In the genomic region with DNA sequence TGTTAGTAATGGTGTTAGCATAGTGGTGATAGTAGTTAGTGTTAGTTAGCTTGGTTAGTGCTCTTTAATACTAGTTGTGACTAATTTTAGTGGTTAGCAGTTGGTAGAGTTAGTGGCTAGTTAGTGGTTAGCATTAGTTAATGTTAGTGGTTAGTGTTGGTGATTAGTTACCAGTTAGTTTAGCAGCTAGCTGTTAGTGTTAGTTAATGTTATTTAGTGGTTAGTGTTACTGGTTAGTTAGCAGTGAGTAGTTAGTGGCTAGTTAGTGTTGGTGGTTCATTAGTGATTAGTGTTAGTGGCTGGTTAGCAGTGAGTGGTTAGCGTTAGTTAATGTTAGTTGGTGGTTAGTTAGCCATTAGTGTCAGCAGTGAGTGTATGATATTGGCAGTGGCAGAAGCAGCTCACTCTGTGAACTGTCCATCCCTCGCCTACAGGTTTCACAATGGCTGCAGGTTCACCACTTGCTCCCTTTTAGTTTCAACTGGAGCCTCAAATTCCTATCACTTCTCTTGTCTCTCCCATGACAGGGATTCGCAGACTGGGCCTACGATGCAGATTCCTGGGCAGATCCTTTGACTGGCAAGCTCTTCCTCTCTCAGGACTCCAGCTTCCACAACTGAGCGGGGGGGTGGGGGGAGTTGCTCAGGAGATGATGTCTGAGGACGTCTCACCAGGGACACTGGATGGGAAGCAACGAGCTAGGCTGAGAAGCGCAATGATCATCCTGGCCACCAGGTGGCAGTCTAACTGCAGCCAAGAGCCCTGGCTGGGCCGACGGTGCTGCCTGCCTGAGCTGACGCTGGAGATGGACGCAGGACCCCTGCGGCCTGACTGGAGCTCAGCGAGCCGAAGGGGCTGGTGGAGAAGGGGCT, we compare ENCODE assay signal across 8 cellular contexts. TPM values are rescaled to one million over a fixed set of nuclear protein-coding genes. Genes with fewer than 3 reads are reported as not detected.
DNase-seq lines count a peak whose midpoint lies in the region; ATAC-seq and TF ChIP-seq lines count a peak whose summit lies in the region.

No MANE protein-coding gene starts in this region.

- peaks cover 0 to 21% of the 10 kb centered on the region in 2 donors for H3K4me1 ChIP-seq in neuronal stem cell (ENCODE audit: control insufficient read depth in 2 of 2, insufficient read depth in 1 of 2, low read depth in 1 of 2, low read length in 2 of 2)

- H3K9ac ChIP-seq in neuronal stem cell (ENCODE audit: low read depth, low read length, poor library complexity) = peak overlapping the region; percentile 46

- H3K18ac ChIP-seq in neuronal stem cell (ENCODE audit: low read length) = no peak overlapping the region

- DNase-seq in EL (peak; percentile 70), HuH-7 (ENCODE audit: low spot score) (peak; percentile 91), fibroblast of pulmonary artery (ENCODE audit: low read depth) (peak; percentile 84), neuronal stem cell (ENCODE audit: low spot score) (peak; percentile 91), substantia nigra (lab: John Stamatoyannopoulos, UW) (peak in 48 of 49 donors; percentile 4 to 90 (median 73))
- DNase-seq in activated T-cell treated with anti-CD3 and anti-CD28 coated beads, Interleukin-2, amount 50 U/mL, for 48 hours = peak; percentile 83 to 87

- H2AFZ ChIP-seq in neuronal stem cell (ENCODE audit: low read length) = peak overlapping the region; percentile 82

- peaks cover 0 to 24% (median 15%) of the 10 kb centered on the region in 3 experiments for H3K27me3 ChIP-seq in neuronal stem cell (ENCODE audit: control insufficient read depth in 3 of 3, insufficient read depth in 3 of 3, low read depth in 1 of 3, low read length in 3 of 3)

- no peak overlapping the region for H3K4me3 ChIP-seq in fibroblast of pulmonary artery (replicated peaks; ENCODE audit: low read depth, low read length)
- peak overlapping the region in 1 of 2 donors; percentile 17 for H3K4me3 ChIP-seq in neuronal stem cell (ENCODE audit: low read length in 2 of 2)

- WGBS in neuronal stem cell (ENCODE audit: extremely low coverage in 2 of 2, insufficient read length in 2 of 2, insufficient replicate concordance in 1 of 2), 2 donors = no CpG with 5 or more reads among the region's 15 CpGs

- H3K23ac ChIP-seq in neuronal stem cell (ENCODE audit: low read depth, low read length, poor library complexity) = no peak overlapping the region

- H2BK120ac ChIP-seq in neuronal stem cell (ENCODE audit: low read depth, low read length) = no peak overlapping the region

- ATAC-seq in GM21576 (IDR thresholded peaks at IDR 0.05; ENCODE audit: unreplicated experiment) = peak; percentile 81

- no peak overlapping the region for H2BK12ac ChIP-seq in neuronal stem cell (ENCODE audit: low read length)

- H3K27ac ChIP-seq in neuronal stem cell (replicated peaks; ENCODE audit: low read length) (no peak overlapping the region), substantia nigra (ENCODE audit: low read depth, low read length, poor library complexity, severe bottlenecking) (no peak overlapping the region)

- no peak overlapping the region for H3K4ac ChIP-seq in neuronal stem cell (ENCODE audit: low read length)

- no peak overlapping the region for H3K4me2 ChIP-seq in neuronal stem cell (ENCODE audit: insufficient read depth, low read length, poor library complexity, severe bottlenecking)

- peak overlapping the region; percentile 32 for H2AK5ac ChIP-seq in neuronal stem cell (ENCODE audit: low read depth, low read length)

- no peak overlapping the region for H4K91ac ChIP-seq in neuronal stem cell (ENCODE audit: low read depth, low read length, poor library complexity)

- H3K14ac ChIP-seq in neuronal stem cell (ENCODE audit: low read length) = no peak overlapping the region

- H3K36me3 ChIP-seq in neuronal stem cell (replicated peaks in 1 of 2; ENCODE audit: control insufficient read depth in 2 of 2, insufficient read depth in 2 of 2, low read length in 2 of 2) = no peaks in the 10 kb centered on the region

- no peaks in the 10 kb centered on the region for H3K79me1 ChIP-seq in neuronal stem cell (ENCODE audit: low read depth, low read length)

- H2BK15ac ChIP-seq in neuronal stem cell (ENCODE audit: low read length) = no peak overlapping the region

- H2BK5ac ChIP-seq in neuronal stem cell (ENCODE audit: low read length) = no peak overlapping the region

- H4K8ac ChIP-seq in neuronal stem cell (ENCODE audit: low read depth, low read length) = no peak overlapping the region

- H3K9me3 ChIP-seq in neuronal stem cell (replicated peaks in 1 of 2; ENCODE audit: control insufficient read depth in 2 of 2, insufficient read depth in 1 of 2, low read depth in 1 of 2, low read length in 2 of 2) = peaks cover 0 to 2% of the 10 kb centered on the region in 2 donors

- TF ChIP-seq CTCF in fibroblast of pulmonary artery (IDR thresholded peaks at IDR 0.05; ENCODE audit: low read length, missing control alignments) = peak; percentile 87

TF ChIP-seq in PFSK-1, 5 proteins besides CTCF, POLR2A, EP300 and RAD21:
- TF ChIP-seq FOXP2 (optimal IDR thresholded peaks at IDR 0.05; ENCODE audit: borderline replicate concordance, extremely low read depth, extremely low read length, insufficient read depth) = peak; percentile 35
- no peak for TF ChIP-seq POLR2AphosphoS5 (IDR thresholded peaks at IDR 0.05; ENCODE audit: low read depth, low read length)

RNA-seq across cellular contexts. Expression of gene GHRHR, which starts 19.5 kb away (rescaled TPM):
- polyA plus RNA-seq in PFSK-1 (2012; ENCODE audit: insufficient read length, low read depth) = not detected
- polyA plus RNA-seq in neuronal stem cell (2013, experiment 1 of 2) = 0.39 TPM
- 0.08 TPM for polyA plus RNA-seq in neuronal stem cell (2013, experiment 2 of 2)
